In the genomic region with DNA sequence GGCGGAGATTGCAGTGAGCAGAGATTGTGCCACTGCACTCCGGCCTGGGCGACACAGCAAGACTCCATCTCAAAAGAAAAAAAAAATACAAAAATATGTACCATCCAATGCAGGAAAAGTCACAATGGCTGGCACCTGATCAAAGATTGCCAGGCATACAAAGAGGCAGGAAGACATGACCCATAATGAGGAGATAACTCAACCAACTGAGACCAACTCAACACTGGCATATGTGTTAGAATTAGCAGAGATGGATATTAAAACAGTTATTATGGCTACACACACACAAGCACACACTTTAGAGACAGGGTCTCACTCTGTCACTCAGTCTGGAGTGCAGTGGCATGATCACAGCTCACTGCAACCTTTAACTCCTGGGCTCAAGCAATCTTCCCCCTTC, we compare ENCODE assay signal across 28 cellular contexts. TPM values are rescaled to one million over a fixed set of nuclear protein-coding genes. Genes with fewer than 3 reads are reported as not detected.
DNase-seq lines count a peak whose midpoint lies in the region; FAIRE-seq and TF ChIP-seq lines count a peak whose summit lies in the region.
"Had no signal": no experiment of that assay in that cellular context is flagged by ENCODE, and none has a peak within 500 bp of the region (broad histone marks: within the 10 kb centered on the region; RNA-seq: fewer than 3 reads in every experiment).

No MANE protein-coding gene starts in this region.

- no peaks in the 10 kb centered on the region for H3K9me3 Mint-ChIP-seq in neural progenitor cell
- H3K9me3 Mint-ChIP-seq: CD4-positive, alpha-beta memory T cell; CD4-positive, CD25-positive, alpha-beta regulatory T cell; CD8-positive, alpha-beta memory T cell had no signal

- CTCF ChIA-PET in endothelial cell of umbilical vein (lab: Charles Lee) = interaction anchor here (0.6 to 8.6 kb wide), 5 partner anchors 18 to 283 kb away, joined by 3 to 155 read pairs (median 4); no protein-coding TSS in a partner anchor

- no peaks in the 10 kb centered on the region for H3K9me3 ChIP-seq in endothelial cell of umbilical vein (replicated peaks; ENCODE audit: control insufficient read depth, insufficient read depth, low read length)
- no peaks in the 10 kb centered on the region for H3K9me3 ChIP-seq in neural progenitor cell (ENCODE audit: low read depth)
- H3K9me3 ChIP-seq in transverse colon = no peaks in the 10 kb centered on the region
- H3K9me3 ChIP-seq: BLaER1 treated with 17β-estradiol and CSF1 and Interleukin-3, amounts not matched to agents 10 nM and 100 nM had no signal

- H3K4me2 ChIP-seq in endothelial cell of umbilical vein (ENCODE audit: insufficient read depth, low read length) (no peak overlapping the region), neural progenitor cell (no peak overlapping the region)
- H3K4me2 ChIP-seq: BLaER1 treated with 17β-estradiol and CSF1 and Interleukin-3, amounts not matched to agents 10 nM and 100 nM had no signal

- H3K9ac ChIP-seq in endothelial cell of umbilical vein (replicated peaks; ENCODE audit: extremely low read depth, insufficient read depth, low read length) = no peak overlapping the region
- H3K9ac ChIP-seq in neural progenitor cell = no peak overlapping the region

- no peaks in the 10 kb centered on the region for H3K79me2 ChIP-seq in endothelial cell of umbilical vein (ENCODE audit: control insufficient read depth, insufficient read depth, low read length)
- no peaks in the 10 kb centered on the region for H3K79me2 ChIP-seq in neural progenitor cell (ENCODE audit: low read depth)

- H4K20me1 ChIP-seq in endothelial cell of umbilical vein (replicated peaks; ENCODE audit: control insufficient read depth, extremely low read depth, insufficient read depth, low read length) (no peaks in the 10 kb centered on the region), neural progenitor cell (ENCODE audit: low read depth) (no peaks in the 10 kb centered on the region)
- H4K20me1 ChIP-seq: BLaER1 treated with 17β-estradiol and CSF1 and Interleukin-3, amounts not matched to agents 10 nM and 100 nM had no signal

- dilution Hi-C loops in endothelial cell of umbilical vein (cut with MboI; ENCODE audit: extremely low pct_ligation_motif_present, low sequenced_read_pairs) = no loop called here

- FAIRE-seq in endothelial cell of umbilical vein (lab: Jason Lieb, UNC) = peak; percentile 64
- FAIRE-seq: A204.1, GM12878, GM12892, GM18507 had no signal

- H3K4me1 ChIP-seq in endothelial cell of umbilical vein (ENCODE audit: control insufficient read depth, extremely low read depth, insufficient read depth, low read length) = peaks cover 4% of the 10 kb centered on the region
- H3K4me1 ChIP-seq in neural progenitor cell = no peaks in the 10 kb centered on the region
- H3K4me1 ChIP-seq in transverse colon = peaks cover 0 to 16% (median 11%) of the 10 kb centered on the region in 4 donors

- intact Hi-C loops in endothelial cell of umbilical vein (cut with micrococcal nuclease) (loop anchor here (5.0 kb wide), 1 partner anchor 175 kb away; no protein-coding TSS in a partner anchor), transverse colon (cut with DNase I; ENCODE audit: low total_unique reads) (loop anchor here (10.0 kb wide), 1 partner anchor 683 kb away; no protein-coding TSS in a partner anchor)

- H2AFZ ChIP-seq in endothelial cell of umbilical vein (ENCODE audit: low read depth, low read length) (no peak overlapping the region), neural progenitor cell (replicated peaks) (no peak overlapping the region)

- H3K27ac Mint-ChIP-seq in neural progenitor cell = peak overlapping the region; percentile 4
- H3K27ac Mint-ChIP-seq: B cell; CD4-positive, alpha-beta memory T cell; CD8-positive, alpha-beta memory T cell had no signal

- H3K27ac ChIP-seq in endothelial cell of umbilical vein (ENCODE audit: insufficient read depth, low read depth, low read length) = no peak overlapping the region
- H3K27ac ChIP-seq in neural progenitor cell = no peak overlapping the region
- peak overlapping the region in 3 of 4 donors; percentile 34 to 67 (median 44) for H3K27ac ChIP-seq in transverse colon
- H3K27ac ChIP-seq: BLaER1 treated with 17β-estradiol and CSF1 and Interleukin-3, amounts not matched to agents 10 nM and 100 nM; C4-2B had no signal

- 88% methylated on average over 3 of the region's 3 CpGs; no CpG with 5 or more reads in 1 of the 2 donors for WGBS in transverse colon (ENCODE audit: low coverage in 1 of 2), 2 donors

- H3K4me3 ChIP-seq in endothelial cell of umbilical vein (replicated peaks in 1 of 3; ENCODE audit: insufficient read depth in 1 of 3, low read depth in 1 of 3, low read length in 3 of 3) = no peak overlapping the region
- H3K4me3 ChIP-seq in neural progenitor cell = no peak overlapping the region
- H3K4me3 ChIP-seq in transverse colon = no peak overlapping the region
- H3K4me3 ChIP-seq: BLaER1 treated with 17β-estradiol and CSF1 and Interleukin-3, amounts not matched to agents 10 nM and 100 nM; GM12878 had no signal

- in situ Hi-C loops in transverse colon (cut with MboI; ENCODE audit: low pct_ligation_motif_present in 1 of 4, low pct_unique_long_range_greater_than_20kb in 1 of 4, low sequenced_read_pairs in 3 of 4) = loop anchor here in 3 of 4 donors (25.0 kb wide), 2 partner anchors 110 to 285 kb away; a partner anchor contains a TSS

- H3K36me3 Mint-ChIP-seq in neural progenitor cell = peaks cover 9% of the 10 kb centered on the region
- H3K36me3 Mint-ChIP-seq: CD4-positive, CD25-positive, alpha-beta regulatory T cell had no signal

- BruUV-seq in endothelial cell of umbilical vein (replicated peaks; lab: Mats Ljungman, UMichigan) = no TSS peak

- DNase-seq in dermis blood vessel endothelial cell (peak; percentile 56), endothelial cell of umbilical vein (ENCODE audit: low read depth, low spot score) (peak; percentile 32), neural progenitor cell (ENCODE audit: low spot score) (no peak), transverse colon (no peak), globus pallidus (ENCODE audit: low spot score) (no peak), AML-193 (lab: John Stamatoyannopoulos, UW) (no peak), anterior cingulate cortex (lab: John Stamatoyannopoulos, UW) (no peak), islet precursor cell (no peak)
- DNase-seq: 8988T; ACHN; CD4-positive, alpha-beta memory T cell; CD4-positive, CD25-positive, alpha-beta regulatory T cell; CD8-positive, alpha-beta memory T cell; COR-L47; DMS 273 treated with DMSO at 0.1 percent for 48 hours; DMS153; DMS53; DMS79; DND-41; EL; GDM1 had no signal

- no peaks in the 10 kb centered on the region for H3K9me1 ChIP-seq in endothelial cell of umbilical vein (replicated peaks; ENCODE audit: control insufficient read depth, extremely low read depth, insufficient read depth, low read length)

- TF ChIP-seq POLR2A in endothelial cell of umbilical vein (IDR thresholded peaks at IDR 0.05; ENCODE audit: low read depth, low read length) (no peak), transverse colon (IDR thresholded peaks at IDR 0.05) (no peak)

- H3K36me3 ChIP-seq in endothelial cell of umbilical vein (ENCODE audit: control insufficient read depth in 2 of 2, extremely low read depth in 1 of 2, insufficient read depth in 2 of 2, low read length in 2 of 2) (peaks cover 0 to 1% of the 10 kb centered on the region in 2 experiments), neural progenitor cell (no peaks in the 10 kb centered on the region), transverse colon (no peaks in the 10 kb centered on the region)

- peaks cover under 1% of the 10 kb centered on the region for H3F3A ChIP-seq in neural progenitor cell (ENCODE audit: low read depth)

- no peak for TF ChIP-seq EP300 in transverse colon (IDR thresholded peaks at IDR 0.05; ENCODE audit: low read depth)

- H3K4me1 Mint-ChIP-seq in neural progenitor cell = peaks cover 3% of the 10 kb centered on the region
- H3K4me1 Mint-ChIP-seq: B cell had no signal

- H3K27me3 ChIP-seq in endothelial cell of umbilical vein (ENCODE audit: control insufficient read depth in 2 of 2, insufficient read depth in 2 of 2, low read length in 2 of 2) (no peaks in the 10 kb centered on the region), neural progenitor cell (no peaks in the 10 kb centered on the region), transverse colon (no peaks in the 10 kb centered on the region)
- H3K27me3 ChIP-seq: BLaER1 treated with 17β-estradiol and CSF1 and Interleukin-3, amounts not matched to agents 10 nM and 100 nM had no signal

- POLR2A ChIA-PET in endothelial cell of umbilical vein (lab: Charles Lee) = interaction anchor here (0.6 kb wide), 1 partner anchor 23 kb away, joined by 6 read pairs; no protein-coding TSS in a partner anchor

- no peak overlapping the region for H3K4me3 Mint-ChIP-seq in neural progenitor cell
- H3K4me3 Mint-ChIP-seq: B cell; CD4-positive, CD25-positive, alpha-beta regulatory T cell; CD8-positive, alpha-beta memory T cell had no signal

- no peaks in the 10 kb centered on the region for H3K27me3 Mint-ChIP-seq in neural progenitor cell (ENCODE audit: insufficient read depth, low read depth)
- H3K27me3 Mint-ChIP-seq: B cell; CD4-positive, alpha-beta memory T cell; CD4-positive, CD25-positive, alpha-beta regulatory T cell; CD8-positive, alpha-beta memory T cell had no signal

- TF ChIP-seq CTCF in endothelial cell of umbilical vein (IDR thresholded peaks at IDR 0.05; ENCODE audit: extremely low read depth in 1 of 2, insufficient read depth in 1 of 2, low read depth in 1 of 2, low read length in 2 of 2) (no peak), neural progenitor cell (IDR thresholded peaks at IDR 0.05) (no peak), transverse colon (IDR thresholded peaks at IDR 0.05) (no peak)

RNA-seq across cellular contexts. Expression of a gene that starts 10.6 kb away (rescaled TPM):
- total RNA-seq in dermis blood vessel endothelial cell (8.5 and 13.8 TPM in 2 replicates), endothelial cell of umbilical vein (7.2 and 9.6 TPM in 2 replicates), neural progenitor cell (ENCODE audit: low replicate concordance) (1.7 and 2.3 TPM in 2 replicates), transverse colon (1 to 10 TPM; 1.6 to 2.6 (median 2.0) TPM)
- 6.7 and 9.8 TPM in 2 replicates for polyA plus RNA-seq in endothelial cell of umbilical vein
- polyA plus RNA-seq in endothelial cell of umbilical vein (2011; cell fraction: cytosol; rRNA removed) = 2.0 and 3.5 TPM in 2 replicates
- polyA plus RNA-seq in endothelial cell of umbilical vein (2011; cell fraction: nucleus; rRNA removed) = 32.0 and 38.0 TPM in 2 replicates
- polyA plus RNA-seq in endothelial cell of umbilical vein (2012) = 2.2 and 2.7 TPM in 2 replicates
- 14.4 and 15.6 TPM in 2 replicates for polyA minus RNA-seq in endothelial cell of umbilical vein
- 1.5 TPM for polyA minus RNA-seq in endothelial cell of umbilical vein (2011; cell fraction: cytosol; rRNA and poly(A)+ RNA removed)
- polyA minus RNA-seq in endothelial cell of umbilical vein (2011; cell fraction: nucleus; rRNA and poly(A)+ RNA removed) = 13.0 and 14.6 TPM in 2 replicates

RNA-seq across cellular contexts. Expression of a gene that starts 32.3 kb away (rescaled TPM):
- total RNA-seq in dermis blood vessel endothelial cell (3.2 and 10.4 TPM in 2 replicates), endothelial cell of umbilical vein (70.9 and 75.2 TPM in 2 replicates), neural progenitor cell (ENCODE audit: low replicate concordance) (4.2 and 10.7 TPM in 2 replicates), transverse colon (10 to 100 TPM; 25.5 to 51.2 (median 34.5) TPM)
- polyA plus RNA-seq in endothelial cell of umbilical vein = 46.9 and 83.6 TPM in 2 replicates
- polyA plus RNA-seq in endothelial cell of umbilical vein (2011; cell fraction: cytosol; rRNA removed) = 31.1 and 40.9 TPM in 2 replicates
- polyA plus RNA-seq in endothelial cell of umbilical vein (2011; cell fraction: nucleus; rRNA removed) = 22.5 and 28.4 TPM in 2 replicates
- 26.8 and 46.6 TPM in 2 replicates for polyA plus RNA-seq in endothelial cell of umbilical vein (2012)
- 19.4 and 22.0 TPM in 2 replicates for polyA minus RNA-seq in endothelial cell of umbilical vein
- 25.4 TPM for polyA minus RNA-seq in endothelial cell of umbilical vein (2011; cell fraction: cytosol; rRNA and poly(A)+ RNA removed)
- 11.6 and 31.6 TPM in 2 replicates for polyA minus RNA-seq in endothelial cell of umbilical vein (2011; cell fraction: nucleus; rRNA and poly(A)+ RNA removed)

RNA-seq across cellular contexts. Expression of a gene that starts 56.3 kb away (rescaled TPM):
- total RNA-seq in dermis blood vessel endothelial cell = 128 and 131 TPM in 2 replicates
- 79.1 and 90.2 TPM in 2 replicates for total RNA-seq in endothelial cell of umbilical vein
- polyA plus RNA-seq in endothelial cell of umbilical vein = 106 and 123 TPM in 2 replicates
- polyA plus RNA-seq in endothelial cell of umbilical vein (2011; cell fraction: cytosol; rRNA removed) = 117 and 119 TPM in 2 replicates
- 331 and 391 TPM in 2 replicates for polyA plus RNA-seq in endothelial cell of umbilical vein (2011; cell fraction: nucleus; rRNA removed)
- polyA plus RNA-seq in endothelial cell of umbilical vein (2012) = 70.0 and 80.9 TPM in 2 replicates
- 111 and 140 TPM in 2 replicates for polyA minus RNA-seq in endothelial cell of umbilical vein
- 35.5 TPM for polyA minus RNA-seq in endothelial cell of umbilical vein (2011; cell fraction: cytosol; rRNA and poly(A)+ RNA removed)
- 121 and 170 TPM in 2 replicates for polyA minus RNA-seq in endothelial cell of umbilical vein (2011; cell fraction: nucleus; rRNA and poly(A)+ RNA removed)
- 73.7 and 89.7 TPM in 2 replicates for total RNA-seq in neural progenitor cell (ENCODE audit: low replicate concordance)
- 100 to 1,000 TPM in 2 of 4 donors, 10 to 100 TPM in 2; 50.1 to 147 (median 96.7) TPM for total RNA-seq in transverse colon

RNA-seq across cellular contexts. Expression of a gene that starts 57.1 kb away (rescaled TPM):
- total RNA-seq in dermis blood vessel endothelial cell (0.34 and 0.74 TPM in 2 replicates), endothelial cell of umbilical vein (0.48 and 0.86 TPM in 2 replicates), neural progenitor cell (ENCODE audit: low replicate concordance) (18.5 and 21.0 TPM in 2 replicates), transverse colon (100 to 1,000 TPM in 1 of 4 donors, 10 to 100 TPM in 3; 32.5 to 164 (median 54.8) TPM)
- polyA plus RNA-seq in endothelial cell of umbilical vein = 0.07 and 0.13 TPM in 2 replicates
- 0.13 and 0.21 TPM in 2 replicates for polyA plus RNA-seq in endothelial cell of umbilical vein (2011; cell fraction: cytosol; rRNA removed)
- polyA plus RNA-seq in endothelial cell of umbilical vein (2011; cell fraction: nucleus; rRNA removed) = 0.11 and 0.29 TPM in 2 replicates
- polyA plus RNA-seq in endothelial cell of umbilical vein (2012) = 0.20 and 0.75 TPM in 2 replicates
- 0.98 and 2.5 TPM in 2 replicates for polyA minus RNA-seq in endothelial cell of umbilical vein
- polyA minus RNA-seq in endothelial cell of umbilical vein (2011; cell fraction: cytosol; rRNA and poly(A)+ RNA removed) = not detected
- 0.10 TPM in 1 of 2 replicates, not detected in the other for polyA minus RNA-seq in endothelial cell of umbilical vein (2011; cell fraction: nucleus; rRNA and poly(A)+ RNA removed)

Comparison
In these comparisons a context has a peak if more than half of its experiments do, and no peak if none do; other contexts are left out.
1. DNase-seq: peak in dermis blood vessel endothelial cell (single experiment) and endothelial cell of umbilical vein (single experiment); none in neural progenitor cell (single experiment), transverse colon (single experiment), globus pallidus (single experiment), AML-193 (0 of 2), anterior cingulate cortex (0 of 58) and islet precursor cell (single experiment).
2. H3K27ac ChIP-seq: peak in transverse colon (3 of 4); none in endothelial cell of umbilical vein (single experiment) and neural progenitor cell (single experiment).